In the genomic region with DNA sequence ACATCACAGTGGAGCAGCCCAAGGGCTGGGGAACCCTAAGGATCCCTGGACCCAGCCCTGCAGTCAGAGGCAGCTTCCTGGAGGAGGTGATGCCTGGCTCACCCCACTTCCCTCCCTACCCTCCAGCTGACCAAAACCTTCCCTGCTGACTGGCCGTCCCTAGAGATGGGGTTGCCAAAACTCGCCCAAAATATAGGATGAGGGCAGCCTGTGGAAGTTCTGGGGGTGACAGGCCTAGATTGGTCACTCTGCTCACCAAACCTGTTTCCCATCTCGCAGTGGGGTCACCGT, we compare ENCODE assay signal across 13 cellular contexts. TPM values are rescaled to one million over a fixed set of nuclear protein-coding genes. Genes with fewer than 3 reads are reported as not detected.
A peak's percentile ranks its signal among the peaks of the same experiment; 100 is the strongest.
DNase-seq lines count a peak whose midpoint lies in the region; ATAC-seq and TF ChIP-seq lines count a peak whose summit lies in the region.
"Had no signal": no experiment of that assay in that cellular context is flagged by ENCODE, and none has a peak within 500 bp of the region (broad histone marks: within the 10 kb centered on the region; RNA-seq: fewer than 3 reads in every experiment).

No MANE protein-coding gene starts in this region.

- no peak overlapping the region for H3K9ac ChIP-seq in rectal smooth muscle tissue (ENCODE audit: low read length)

- H3K4me3 ChIP-seq in right atrium auricular region (no peak overlapping the region), rectal smooth muscle tissue (ENCODE audit: low read length) (no peak overlapping the region), uterus (no peak overlapping the region), BE2C (ENCODE audit: low read depth, low read length) (no peak overlapping the region)
- H3K4me3 ChIP-seq: upper lobe of right lung had no signal

- H3K27ac ChIP-seq in right atrium auricular region (peak overlapping the region; percentile 79 to 80), epithelial cell of prostate (peak overlapping the region; percentile 50), rectal smooth muscle tissue (ENCODE audit: low read depth, low read length) (peak overlapping the region; percentile 79), uterus (peak overlapping the region; percentile 86 to 100)

- TF ChIP-seq CTCF in right atrium auricular region (IDR thresholded peaks at IDR 0.05) (no peak), uterus (IDR thresholded peaks at IDR 0.05) (no peak), BE2C (IDR thresholded peaks at IDR 0.05; ENCODE audit: low read depth, low read length) (no peak)

- H3K27me3 Mint-ChIP-seq in activated T-helper 1 cell treated with anti-CD3 and anti-CD28 coated beads, Interleukin-12 subunit alpha, Interleukin-12 subunit beta, Interleukin-2, Interleukin-4 antibody, amounts not matched to agents 30 ng/mL and 10 ng/mL and 1 ng/mL, durations not matched to agents 14 hours and 24 hours and 36 hours (ENCODE audit: insufficient read depth) = peaks cover 2% of the 10 kb centered on the region

- no peak for ATAC-seq in left ventricle myocardium superior
- ATAC-seq: HepG2, sciatic nerve had no signal

- no peaks in the 10 kb centered on the region for H3K4me1 Mint-ChIP-seq in activated T-helper 1 cell treated with anti-CD3 and anti-CD28 coated beads, Interleukin-12 subunit alpha, Interleukin-12 subunit beta, Interleukin-2, Interleukin-4 antibody, amounts not matched to agents 30 ng/mL and 10 ng/mL and 1 ng/mL, durations not matched to agents 14 hours and 24 hours and 36 hours (ENCODE audit: low read depth)

- H3K9me3 ChIP-seq in right atrium auricular region (no peaks in the 10 kb centered on the region), uterus (no peaks in the 10 kb centered on the region), BE2C (no peaks in the 10 kb centered on the region)
- H3K9me3 ChIP-seq: upper lobe of right lung had no signal

- no peak for DNase-seq in right atrium auricular region (ENCODE audit: low spot score)
- no peak for DNase-seq in left ventricle myocardium superior
- DNase-seq in epithelial cell of prostate (ENCODE audit: low read depth, low spot score) = no peak
- peak in 1 of 2 donors; percentile 46 for DNase-seq in uterus
- DNase-seq in activated T-helper 1 cell treated with anti-CD3 and anti-CD28 coated beads, Interleukin-12 subunit alpha, Interleukin-12 subunit beta, Interleukin-2, Interleukin-4 antibody, amounts not matched to agents 30 ng/mL and 10 ng/mL and 1 ng/mL, durations not matched to agents 14 hours and 24 hours and 36 hours (ENCODE audit: low spot score) = no peak
- DNase-seq in BE2C = no peak
- no peak for DNase-seq in activated T-cell treated with anti-CD3 and anti-CD28 coated beads, Interleukin-2, amount 50 U/mL, for 48 hours
- DNase-seq: NCI-H345, OCI-M1, upper lobe of right lung had no signal

- H3K27ac Mint-ChIP-seq in activated T-helper 1 cell treated with anti-CD3 and anti-CD28 coated beads, Interleukin-12 subunit alpha, Interleukin-12 subunit beta, Interleukin-2, Interleukin-4 antibody, amounts not matched to agents 30 ng/mL and 10 ng/mL and 1 ng/mL, durations not matched to agents 14 hours and 24 hours and 36 hours = no peak overlapping the region

- intact Hi-C loops in left ventricle myocardium superior (cut with micrococcal nuclease) = loop anchor here (5.0 kb wide), 1 partner anchor 108 kb away; no protein-coding TSS in a partner anchor
- intact Hi-C loops in uterus (cut with DNase I; ENCODE audit: low total_unique reads) = loop anchor here (5.0 kb wide), 1 partner anchor 108 kb away; no protein-coding TSS in a partner anchor
- intact Hi-C loops in activated T-helper 1 cell treated with anti-CD3 and anti-CD28 coated beads, Interleukin-12 subunit alpha, Interleukin-12 subunit beta, Interleukin-2, Interleukin-4 antibody, amounts not matched to agents 30 ng/mL and 10 ng/mL and 1 ng/mL, durations not matched to agents 14 hours and 24 hours and 36 hours (cut with micrococcal nuclease) = loop anchor here (5.0 kb wide), 1 partner anchor 43 kb away; no protein-coding TSS in a partner anchor

- no peaks in the 10 kb centered on the region for H3K36me3 Mint-ChIP-seq in activated T-helper 1 cell treated with anti-CD3 and anti-CD28 coated beads, Interleukin-12 subunit alpha, Interleukin-12 subunit beta, Interleukin-2, Interleukin-4 antibody, amounts not matched to agents 30 ng/mL and 10 ng/mL and 1 ng/mL, durations not matched to agents 14 hours and 24 hours and 36 hours (ENCODE audit: low read depth)

- TF ChIP-seq POLR2A in uterus (IDR thresholded peaks at IDR 0.05) = no peak

- H3K4me1 ChIP-seq in right atrium auricular region (peaks cover 0 to 77% of the 10 kb centered on the region in 2 donors), rectal smooth muscle tissue (ENCODE audit: control insufficient read depth, insufficient read depth, low read length) (peaks cover 36% of the 10 kb centered on the region), uterus (peaks cover 10 to 31% of the 10 kb centered on the region in 2 donors), BE2C (peaks cover 55% of the 10 kb centered on the region)

- H3K27me3 ChIP-seq in right atrium auricular region (no peaks in the 10 kb centered on the region), rectal smooth muscle tissue (ENCODE audit: control insufficient read depth, insufficient read depth, low read length) (no peaks in the 10 kb centered on the region), uterus (no peaks in the 10 kb centered on the region), BE2C (no peaks in the 10 kb centered on the region)
- H3K27me3 ChIP-seq: upper lobe of right lung had no signal

- no peaks in the 10 kb centered on the region for H3K9me3 Mint-ChIP-seq in activated T-helper 1 cell treated with anti-CD3 and anti-CD28 coated beads, Interleukin-12 subunit alpha, Interleukin-12 subunit beta, Interleukin-2, Interleukin-4 antibody, amounts not matched to agents 30 ng/mL and 10 ng/mL and 1 ng/mL, durations not matched to agents 14 hours and 24 hours and 36 hours

- H3K4me3 Mint-ChIP-seq in activated T-helper 1 cell treated with anti-CD3 and anti-CD28 coated beads, Interleukin-12 subunit alpha, Interleukin-12 subunit beta, Interleukin-2, Interleukin-4 antibody, amounts not matched to agents 30 ng/mL and 10 ng/mL and 1 ng/mL, durations not matched to agents 14 hours and 24 hours and 36 hours = no peak overlapping the region

- H3K36me3 ChIP-seq in right atrium auricular region (peaks cover 21% of the 10 kb centered on the region), rectal smooth muscle tissue (ENCODE audit: control insufficient read depth, insufficient read depth, low read length) (peaks cover 13% of the 10 kb centered on the region), uterus (no peaks in the 10 kb centered on the region), BE2C (peaks cover 48% of the 10 kb centered on the region)

RNA-seq across cellular contexts. Expression of a gene that starts 35.0 kb away (rescaled TPM):
- total RNA-seq in right atrium auricular region (10 to 100 TPM; 48.4 to 67.1 TPM), left ventricle myocardium superior (78.9 TPM), uterus (10 to 100 TPM in 2 of 4 donors, 1 to 10 TPM in 2; 1.8 to 24.8 (median 14.0) TPM)
- 11.6 and 14.3 TPM in 2 replicates for total RNA-seq in activated T-helper 1 cell treated with anti-CD3 and anti-CD28 coated beads, Interleukin-12 subunit alpha, Interleukin-12 subunit beta, Interleukin-2, Interleukin-4 antibody, amounts not matched to agents 30 ng/mL and 10 ng/mL and 1 ng/mL, durations not matched to agents 14 hours and 24 hours and 36 hours
- polyA plus RNA-seq in BE2C (2012; ENCODE audit: insufficient read depth, insufficient read length, low read depth) = 2.6 TPM
